ENCODE assay signal across 8 cellular contexts in genomic region chr5:74919487-74919886, GRCh38. TPM values are rescaled to one million over a fixed set of nuclear protein-coding genes. Genes with fewer than 3 reads are reported as not detected.
DNase-seq lines count a peak whose midpoint lies in the region; ATAC-seq and TF ChIP-seq lines count a peak whose summit lies in the region.

No MANE protein-coding gene starts in this region.

- ATAC-seq in GM23338 (peak; percentile 70), GM19328 (IDR thresholded peaks at IDR 0.05; ENCODE audit: unreplicated experiment) (no peak), HG03342 (IDR thresholded peaks at IDR 0.05; ENCODE audit: unreplicated experiment) (no peak)

- H3K27me3 Mint-ChIP-seq in GM23338 (ENCODE audit: insufficient read depth, low read depth, poor library complexity), result peaks cover 3% of the 10 kb centered on the region

- H2BK15ac ChIP-seq in mesendoderm (replicated peaks; ENCODE audit: low read depth), result no peak overlapping the region

- no peak overlapping the region for H3K27ac Mint-ChIP-seq in GM23338

- H3K4me3 ChIP-seq in BJ (ENCODE audit: low read depth, low read length) (no peak overlapping the region), GM23338 (no peak overlapping the region), OCI-LY1 (ENCODE audit: low read depth, low read length, poor library complexity, severe bottlenecking) (no peak overlapping the region), mesendoderm (ENCODE audit: low read length) (no peak overlapping the region)

- H3F3A ChIP-seq in GM23338 (replicated peaks; ENCODE audit: low read depth), result no peaks in the 10 kb centered on the region
- H3F3A ChIP-seq in OCI-LY1 (ENCODE audit: insufficient read depth, low read length), result no peaks in the 10 kb centered on the region

- H3K9me2 ChIP-seq in GM23338 (ENCODE audit: insufficient read depth) (no peaks in the 10 kb centered on the region), OCI-LY1 (ENCODE audit: low read depth, low read length) (no peaks in the 10 kb centered on the region)

- CTCF ChIA-PET in BJ (lab: Yijun Ruan, JAX), result interaction anchor here (0.9 to 7.4 kb wide), 5 partner anchors 8 to 1017 kb away, joined by 3 to 48 read pairs (median 4); no protein-coding TSS in a partner anchor

- H3K36me3 Mint-ChIP-seq in GM23338 (ENCODE audit: low read depth), result no peaks in the 10 kb centered on the region

- H3K9ac ChIP-seq in OCI-LY1 (ENCODE audit: low read length) (no peak overlapping the region), mesendoderm (ENCODE audit: low read length) (no peak overlapping the region)

- H3K36me3 ChIP-seq in BJ (ENCODE audit: control insufficient read depth, insufficient read depth, low read length) (no peaks in the 10 kb centered on the region), GM23338 (ENCODE audit: insufficient read depth) (no peaks in the 10 kb centered on the region), OCI-LY1 (ENCODE audit: insufficient read depth, low read length) (no peaks in the 10 kb centered on the region), mesendoderm (ENCODE audit: control insufficient read depth, insufficient read depth, low read length) (no peaks in the 10 kb centered on the region)

- no peak overlapping the region for H4K5ac ChIP-seq in mesendoderm (ENCODE audit: low read length)

- H2AFZ ChIP-seq in GM23338 (no peak overlapping the region), OCI-LY1 (ENCODE audit: low read length) (no peak overlapping the region)

- H3K4me1 Mint-ChIP-seq in GM23338, result no peaks in the 10 kb centered on the region

- no peaks in the 10 kb centered on the region for H3K9me3 ChIP-seq in OCI-LY1 (ENCODE audit: low read length)

- WGBS in mesendoderm (ENCODE audit: extremely low coverage, insufficient coverage, low lambda C conversion rate), result no CpG with 5 or more reads among the region's 6 CpGs

- H3K4me1 ChIP-seq in GM23338 (ENCODE audit: insufficient read depth) (no peaks in the 10 kb centered on the region), OCI-LY1 (ENCODE audit: insufficient read depth, low read length, severe bottlenecking) (no peaks in the 10 kb centered on the region), mesendoderm (ENCODE audit: control insufficient read depth, low read depth, low read length) (no peaks in the 10 kb centered on the region)

- H3K27me3 ChIP-seq in BJ (ENCODE audit: control insufficient read depth, insufficient read depth, low read length), result 0 out of 2 replicates have a peak, but pooled peaks cover 1% of the 10 kb centered on the region
- H3K27me3 ChIP-seq in GM23338 (ENCODE audit: insufficient read depth), result no peaks in the 10 kb centered on the region
- H3K27me3 ChIP-seq in OCI-LY1 (ENCODE audit: insufficient read depth, low read length), result no peaks in the 10 kb centered on the region
- no peaks in the 10 kb centered on the region for H3K27me3 ChIP-seq in mesendoderm (ENCODE audit: insufficient read depth, low read length, poor library complexity)

- H3K18ac ChIP-seq in mesendoderm (ENCODE audit: low read length), result no peak overlapping the region

- no peak overlapping the region for H2BK120ac ChIP-seq in mesendoderm (ENCODE audit: low read depth, low read length)

- no peak overlapping the region for H3K23ac ChIP-seq in mesendoderm (ENCODE audit: low read length)

- H3K56ac ChIP-seq in mesendoderm (ENCODE audit: low read length), result no peak overlapping the region

- no peak overlapping the region for H4K8ac ChIP-seq in mesendoderm (ENCODE audit: low read depth, low read length)

- no peak overlapping the region for H2BK5ac ChIP-seq in mesendoderm (ENCODE audit: low read length)

- POLR2A ChIA-PET in BJ (lab: Charles Lee), result no interaction called here

- H3K79me1 ChIP-seq in mesendoderm (ENCODE audit: low read length), result no peaks in the 10 kb centered on the region

- H3K79me2 ChIP-seq in GM23338 (replicated peaks; ENCODE audit: insufficient read depth) (no peaks in the 10 kb centered on the region), OCI-LY1 (ENCODE audit: insufficient read depth, low read length) (no peaks in the 10 kb centered on the region), mesendoderm (ENCODE audit: control insufficient read depth, insufficient read depth, low read length) (no peaks in the 10 kb centered on the region)

- H2AK5ac ChIP-seq in mesendoderm (ENCODE audit: low read length), result no peak overlapping the region

- TF ChIP-seq CTCF in BJ (IDR thresholded peaks at IDR 0.05; ENCODE audit: insufficient read depth, low read depth, low read length) (peak; percentile 57), GM23338 (conservative IDR thresholded peaks at IDR 0.05; ENCODE audit: low read depth in 2 of 2) (peak; percentile 67 to 71), OCI-LY1 (IDR thresholded peaks at IDR 0.05; ENCODE audit: low read length) (peak; percentile 59)

- H3K27ac ChIP-seq in GM23338 (ENCODE audit: low read depth) (no peak overlapping the region), OCI-LY1 (ENCODE audit: low read depth, low read length, poor library complexity, severe bottlenecking) (no peak overlapping the region), mesendoderm (ENCODE audit: low read depth, low read length) (no peak overlapping the region)

- H4K20me1 ChIP-seq in GM23338 (replicated peaks; ENCODE audit: insufficient read depth) (no peaks in the 10 kb centered on the region), OCI-LY1 (ENCODE audit: insufficient read depth, low read length) (no peaks in the 10 kb centered on the region)

- no peak overlapping the region for H3K4me2 ChIP-seq in GM23338
- no peak overlapping the region for H3K4me2 ChIP-seq in OCI-LY1 (ENCODE audit: low read length)
- H3K4me2 ChIP-seq in mesendoderm (ENCODE audit: low read length), result no peak overlapping the region

- DNase-seq in BJ (ENCODE audit: low read depth) (no peak), GM23338 (ENCODE audit: low spot score) (peak; percentile 75), dermis microvascular lymphatic vessel endothelial cell (ENCODE audit: low read depth in 2 of 2) (peak; percentile 61 to 66), mesendoderm (peak; percentile 72), GDM1 (lab: John Stamatoyannopoulos, UW) (no peak)

- H3K4me3 Mint-ChIP-seq in GM23338, result no peak overlapping the region

- no peaks in the 10 kb centered on the region; the same call in 1 of the 3 replicates for H3K9me3 Mint-ChIP-seq in GM23338

- no peak overlapping the region for H3K4ac ChIP-seq in mesendoderm (ENCODE audit: low read depth, low read length)

TF ChIP-seq in GM23338, 12 proteins besides CTCF, POLR2A, EP300 and RAD21 (continues in another document):
- no peak for TF ChIP-seq ETS1 (IDR thresholded peaks at IDR 0.05)
- no peak for TF ChIP-seq JUNB (IDR thresholded peaks at IDR 0.05; ENCODE audit: unreplicated experiment)

RNA-seq across cellular contexts. Expression of gene FAM169A, which starts 53.3 kb away (rescaled TPM):
- polyA plus RNA-seq in BJ (2011; rRNA removed), result 0.22 and 0.48 TPM in 2 replicates
- polyA minus RNA-seq in BJ (2011; rRNA and poly(A)+ RNA removed), result 0.15 and 0.43 TPM in 2 replicates
- total RNA-seq in GM23338 (2014; rRNA removed; shearing (Covaris generic)), result 78.7 and 97.7 TPM in 2 replicates
- 12.2 and 16.9 TPM in 2 replicates for polyA plus RNA-seq in GM23338 (2016; fragmentation: Nextera tagmentation; extraction: Ambion mirVana)
- total RNA-seq in dermis microvascular lymphatic vessel endothelial cell, result 3.9 TPM in 2 replicates
- 25.3 TPM for polyA plus RNA-seq in mesendoderm (2013, experiment 1 of 2)
- 24.4 TPM for polyA plus RNA-seq in mesendoderm (2013, experiment 2 of 2)

Comparison
In these comparisons a context has a peak if more than half of its experiments do, and no peak if none do; other contexts are left out.
1. DNase-seq: peak in GM23338 (single experiment), dermis microvascular lymphatic vessel endothelial cell (2 of 2) and mesendoderm (single experiment); none in BJ (single experiment) and GDM1 (single experiment).
2. RNA of gene FAM169A, which starts 53.3 kb away (total RNA-seq): 78.7 to 97.7 TPM in GM23338; 3.9 TPM in dermis microvascular lymphatic vessel endothelial cell; every median in the first group is over 10 times any median in the second.
3. Peak in every context shown above with its lines, with median percentiles within 50 percentile points of each other: CTCF ChIP-seq.